14 cellular contexts compared by ENCODE assay signal in genomic region chr20:23155141-23155590, GRCh38.
A peak's percentile ranks its signal among the peaks of the same experiment; 100 is the strongest.
DNase-seq lines count a peak whose midpoint lies in the region; ATAC-seq, FAIRE-seq and TF ChIP-seq lines count a peak whose summit lies in the region.
"Had no signal": no experiment of that assay in that cellular context is flagged by ENCODE, and none has a peak within 500 bp of the region (broad histone marks: within the 10 kb centered on the region; RNA-seq: fewer than 3 reads in every experiment).

No MANE protein-coding gene starts in this region.

- H3K4me1 ChIP-seq in A549 (peaks cover 31% of the 10 kb centered on the region), keratinocyte (ENCODE audit: control insufficient read depth, extremely low read depth, insufficient read depth, low read length) (peaks cover 42% of the 10 kb centered on the region), prostate gland (replicated peaks) (no peaks in the 10 kb centered on the region), gastroesophageal sphincter (peaks cover 0 to 57% (median 14%) of the 10 kb centered on the region in 3 donors)

- H3K4me1 Mint-ChIP-seq in HFFc6 (ENCODE audit: low read depth): peaks cover 88% of the 10 kb centered on the region

- peak overlapping the region; percentile 63 for H3K4me3 Mint-ChIP-seq in HFFc6
- H3K4me3 Mint-ChIP-seq: activated naive CD4-positive, alpha-beta T cell treated with anti-CD3 and anti-CD28 coated beads for 36 hours had no signal

- H3K27ac ChIP-seq in A549: peak overlapping the region; percentile 57 to 58; a peak in 4 of 6 replicates
- H3K27ac ChIP-seq in keratinocyte (ENCODE audit: control insufficient read depth, insufficient read depth, low read length): peak overlapping the region; percentile 16
- no peak overlapping the region for H3K27ac ChIP-seq in prostate gland
- peak overlapping the region in 2 of 4 donors; percentile 35 to 40 for H3K27ac ChIP-seq in gastroesophageal sphincter
- H3K27ac ChIP-seq: colonic mucosa, ovary had no signal

- peaks cover 1% of the 10 kb centered on the region; the same call in 1 of the 2 replicates for H3K27me3 Mint-ChIP-seq in HFFc6 (ENCODE audit: insufficient read depth)

- no peak overlapping the region for H3K4me3 ChIP-seq in A549
- no peak overlapping the region for H3K4me3 ChIP-seq in keratinocyte (ENCODE audit: control insufficient read depth in 2 of 3, extremely low read depth in 1 of 3, insufficient read depth in 2 of 3, low read depth in 1 of 3, low read length in 3 of 3)
- no peak overlapping the region for H3K4me3 ChIP-seq in prostate gland
- H3K4me3 ChIP-seq in gastroesophageal sphincter: no peak overlapping the region
- H3K4me3 ChIP-seq: colonic mucosa, ovary had no signal

- H4K20me1 ChIP-seq in keratinocyte (ENCODE audit: control insufficient read depth, extremely low read depth, insufficient read depth, low read length): no peaks in the 10 kb centered on the region

- TF ChIP-seq EP300 in A549 (IDR thresholded peaks at IDR 0.05) (no peak), gastroesophageal sphincter (IDR thresholded peaks at IDR 0.05) (no peak)

- intact Hi-C loops in prostate gland (cut with DNase I): no loop called here

- CTCF ChIA-PET in A549 (lab: Yijun Ruan, JAX): interaction anchor here (2.6 kb wide), 1 partner anchor 10 kb away, joined by 6 read pairs; no protein-coding TSS in a partner anchor

- H2AFZ ChIP-seq in keratinocyte (ENCODE audit: control insufficient read depth, low read length): no peak overlapping the region

- POLR2A ChIA-PET in A549 (lab: Yijun Ruan, JAX): no interaction called here

- H3K9me3 Mint-ChIP-seq in HFFc6: no peaks in the 10 kb centered on the region
- H3K9me3 Mint-ChIP-seq: activated naive CD4-positive, alpha-beta T cell treated with anti-CD3 and anti-CD28 coated beads for 36 hours had no signal

- ATAC-seq in A549 (no peak), HG03039 (IDR thresholded peaks at IDR 0.05; ENCODE audit: unreplicated experiment) (no peak), gastroesophageal sphincter (no peak)

- 89% methylated on average over 7 of the region's 7 CpGs for WGBS in A549 (ENCODE audit: missing lambda C conversion rate)
- 31% methylated on average over 7 of the region's 7 CpGs for WGBS in prostate gland
- WGBS in gastroesophageal sphincter (ENCODE audit: low coverage in 1 of 2), 2 donors: 33 to 75% methylated on average over 2 to 7 of the region's 7 CpGs

- H3K9me1 ChIP-seq in keratinocyte (ENCODE audit: control insufficient read depth, extremely low read depth, insufficient read depth, low read length): peaks cover 2% of the 10 kb centered on the region

- H3K9me3 ChIP-seq in A549 (no peaks in the 10 kb centered on the region), keratinocyte (ENCODE audit: control insufficient read depth, low read depth, low read length) (no peaks in the 10 kb centered on the region), prostate gland (no peaks in the 10 kb centered on the region), gastroesophageal sphincter (no peaks in the 10 kb centered on the region)
- H3K9me3 ChIP-seq: colonic mucosa, ovary had no signal

- peak overlapping the region; percentile 80 for H3K27ac Mint-ChIP-seq in HFFc6
- H3K27ac Mint-ChIP-seq: activated naive CD4-positive, alpha-beta T cell treated with anti-CD3 and anti-CD28 coated beads for 36 hours had no signal

- H3K36me3 ChIP-seq in keratinocyte (ENCODE audit: control insufficient read depth in 2 of 2, extremely low read depth in 1 of 2, insufficient read depth in 2 of 2, low read length in 2 of 2): no peaks in the 10 kb centered on the region
- H3K36me3 ChIP-seq in prostate gland: no peaks in the 10 kb centered on the region
- no peaks in the 10 kb centered on the region for H3K36me3 ChIP-seq in gastroesophageal sphincter
- H3K36me3 ChIP-seq: colonic mucosa, ovary had no signal

- H3K4me2 ChIP-seq in A549 (no peak overlapping the region; the same call in 2 of the 3 replicates), keratinocyte (ENCODE audit: control insufficient read depth, extremely low read depth, insufficient read depth, low read depth, low read length) (peak overlapping the region; percentile 41)

- no peak for DNase-seq in A549 (ENCODE audit: low read depth in 1 of 2, low spot score in 1 of 2)
- no peak for DNase-seq in HFFc6
- peak; percentile 88 for DNase-seq in SW480 (ENCODE audit: low spot score)
- DNase-seq in keratinocyte (ENCODE audit: low read depth, low spot score): no peak
- DNase-seq in prostate gland (ENCODE audit: low spot score): no peak
- no peak for DNase-seq in activated naive CD4-positive, alpha-beta T cell treated with Interleukin-2 at 50 U/mL for 16 hours
- DNase-seq: activated naive CD4-positive, alpha-beta T cell treated with anti-CD3 and anti-CD28 coated beads for 36 hours; glutamatergic neuron; ovary; stimulated activated CD4-positive, alpha-beta T cell treated with anti-CD3 and anti-CD28 coated beads, Interleukin-4, amount 100 ng/mL, for 4 hours; substantia nigra had no signal

- no peak for TF ChIP-seq RAD21 in A549 (conservative IDR thresholded peaks at IDR 0.05 in 1 of 2, IDR thresholded peaks at IDR 0.05 in 1 of 2)

- TF ChIP-seq CTCF in A549 (IDR thresholded peaks at IDR 0.05): no peak
- no peak for TF ChIP-seq CTCF in HFFc6 (IDR thresholded peaks at IDR 0.05)
- TF ChIP-seq CTCF in keratinocyte (optimal IDR thresholded peaks at IDR 0.05 in 1 of 3, IDR thresholded peaks at IDR 0.05 in 1 of 3, conservative IDR thresholded peaks at IDR 0.05 in 1 of 3; ENCODE audit: extremely low read depth in 1 of 3, insufficient read depth in 2 of 3, low read length in 3 of 3): no peak
- no peak for TF ChIP-seq CTCF in prostate gland (IDR thresholded peaks at IDR 0.05)
- no peak for TF ChIP-seq CTCF in gastroesophageal sphincter (IDR thresholded peaks at IDR 0.05)

- no peaks in the 10 kb centered on the region for H3K36me3 Mint-ChIP-seq in HFFc6 (ENCODE audit: low read depth)

- H3K9ac ChIP-seq in keratinocyte (ENCODE audit: control insufficient read depth, extremely low read depth, insufficient read depth, low read length): no peak overlapping the region

- TF ChIP-seq POLR2A in A549 (IDR thresholded peaks at IDR 0.05; ENCODE audit: low read length): no peak
- no peak for TF ChIP-seq POLR2A in prostate gland (IDR thresholded peaks at IDR 0.05)
- TF ChIP-seq POLR2A in gastroesophageal sphincter (IDR thresholded peaks at IDR 0.05): no peak

- dilution Hi-C loops in keratinocyte (cut with MboI; ENCODE audit: extremely low pct_ligation_motif_present, low sequenced_read_pairs): no loop called here

- FAIRE-seq in A549 (lab: Jason Lieb, UNC): no peak
- FAIRE-seq in keratinocyte (lab: Jason Lieb, UNC): peak; percentile 43

- no peaks in the 10 kb centered on the region for H3K27me3 ChIP-seq in keratinocyte (ENCODE audit: control insufficient read depth, extremely low read depth, insufficient read depth, low read length)
- H3K27me3 ChIP-seq in prostate gland (replicated peaks; ENCODE audit: insufficient read depth): no peaks in the 10 kb centered on the region
- no peaks in the 10 kb centered on the region for H3K27me3 ChIP-seq in gastroesophageal sphincter
- H3K27me3 ChIP-seq: colonic mucosa, ovary had no signal

- no peaks in the 10 kb centered on the region for H3K79me2 ChIP-seq in keratinocyte (ENCODE audit: control insufficient read depth, insufficient read depth, low read length)

TF ChIP-seq in A549, 52 proteins besides CTCF, POLR2A, EP300 and RAD21:
- TF ChIP-seq ZFP36 (IDR thresholded peaks at IDR 0.05; ENCODE audit: borderline replicate concordance, partially characterized antibody) (no peak), HOXB5 (CRISPR knock-in tag; IDR thresholded peaks at IDR 0.05) (no peak), HOXB13 (CRISPR knock-in tag; IDR thresholded peaks at IDR 0.05; ENCODE audit: low read depth) (no peak), ATOH8 (CRISPR knock-in tag; IDR thresholded peaks at IDR 0.05; ENCODE audit: low read depth) (no peak), FOSL2 (IDR thresholded peaks at IDR 0.05) (no peak), FOSL2 (CRISPR knock-in tag; IDR thresholded peaks at IDR 0.05) (no peak), MYC (IDR thresholded peaks at IDR 0.05; ENCODE audit: borderline replicate concordance, low read length) (no peak), CEBPB (IDR thresholded peaks at IDR 0.05) (no peak), GATA3 (IDR thresholded peaks at IDR 0.05; ENCODE audit: borderline replicate concordance) (no peak), TFCP2L1 (CRISPR knock-in tag; IDR thresholded peaks at IDR 0.05) (no peak), JUNB (IDR thresholded peaks at IDR 0.05) (no peak)
TF ChIP-seq in A549: peak in this region for 0.

Comparison
In these comparisons a context has a peak if more than half of its experiments do, and no peak if none do; other contexts are left out.
1. H3K27ac ChIP-seq: peak in A549 (2 of 2) and keratinocyte (single experiment); none in prostate gland (0 of 2).